1 cellular context compared by ENCODE assay signal in the genomic region with DNA sequence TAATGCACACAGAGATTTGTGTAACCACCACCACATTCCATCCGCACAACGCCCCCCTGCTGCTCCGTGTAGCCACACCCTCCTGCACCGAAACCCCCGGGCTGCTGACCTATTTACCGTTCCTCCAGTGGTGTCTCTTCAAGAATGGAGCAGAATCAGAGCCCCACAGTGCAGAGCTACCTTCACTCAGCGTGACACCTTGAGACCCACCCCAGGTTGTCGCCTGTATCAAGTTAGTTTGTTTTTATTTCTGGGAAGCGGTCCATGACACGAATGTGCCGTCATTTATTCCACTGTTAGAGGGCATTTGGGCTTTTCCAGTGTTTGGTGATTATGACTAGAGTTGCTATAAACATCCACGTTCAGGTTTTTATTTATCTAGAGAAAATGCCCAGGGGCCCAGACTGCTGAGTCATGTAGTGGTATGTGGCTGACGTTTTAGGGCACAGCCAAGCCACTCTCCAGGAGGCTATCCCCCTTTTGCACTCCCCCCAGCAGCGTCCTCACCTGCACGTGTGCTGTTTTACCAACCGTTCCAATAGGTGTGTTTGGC.
TF ChIP-seq lines count a peak whose summit lies in the region.

No MANE protein-coding gene starts in this region.

TF ChIP-seq in WTC11, 78 proteins besides CTCF, POLR2A, EP300 and RAD21 (continued from another document):
- TF ChIP-seq ZNF396 (CRISPR knock-in tag; IDR thresholded peaks at IDR 0.05; ENCODE audit: borderline replicate concordance): no peak
